Comparison of ENCODE assay signal across 10 cellular contexts in the genomic region with DNA sequence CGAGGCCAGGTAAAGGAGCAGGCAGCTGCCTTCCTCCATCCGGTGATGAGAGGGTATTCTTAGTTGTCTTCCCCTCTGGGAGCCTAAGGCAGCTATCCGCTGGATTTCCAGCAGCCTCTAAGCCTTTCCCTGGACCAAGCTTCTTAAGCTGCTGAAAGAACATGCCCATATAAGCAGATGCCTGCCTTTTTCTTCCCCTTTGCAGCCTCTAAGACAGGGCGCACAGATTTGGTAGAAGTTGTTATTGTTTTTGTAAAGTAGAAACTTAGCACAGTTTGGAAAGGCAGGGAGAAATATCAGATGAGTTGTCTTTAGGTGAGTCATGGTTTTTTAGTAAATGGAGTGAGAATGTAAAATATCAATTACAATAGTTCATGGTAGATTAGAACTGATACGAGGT.
DNase-seq lines count a peak whose midpoint lies in the region; ATAC-seq and TF ChIP-seq lines count a peak whose summit lies in the region.
"Had no signal": no experiment of that assay in that cellular context is flagged by ENCODE, and none has a peak within 500 bp of the region (broad histone marks: within the 10 kb centered on the region; RNA-seq: fewer than 3 reads in every experiment).

No MANE protein-coding gene starts in this region.

- H4K12ac ChIP-seq in trophoblast cell (ENCODE audit: low read depth, low read length) = no peak overlapping the region

- no peak overlapping the region for H2BK5ac ChIP-seq in trophoblast cell (ENCODE audit: low read depth, low read length, poor library complexity)

- H2AK5ac ChIP-seq in trophoblast cell (ENCODE audit: low read length) = no peak overlapping the region

- H3K27me3 ChIP-seq in GM23338 (ENCODE audit: insufficient read depth) (no peaks in the 10 kb centered on the region), trophoblast cell (ENCODE audit: insufficient read depth, low read length) (no peaks in the 10 kb centered on the region)
- H3K27me3 ChIP-seq: pancreas had no signal

- no peak overlapping the region for H4K91ac ChIP-seq in trophoblast cell (ENCODE audit: low read depth, low read length)

- DNase-seq in GM23338 (ENCODE audit: low spot score) (peak; percentile 27), myocyte (ENCODE audit: low read depth) (peak; percentile 16), OCI-M1 (lab: John Stamatoyannopoulos, UW) (no peak), MV-4-11 (lab: John Stamatoyannopoulos, UW) (no peak), trophoblast cell (no peak), head of caudate nucleus (no peak)
- DNase-seq: activated CD4-positive, alpha-beta T cell treated with anti-CD3 and anti-CD28 coated beads, Interleukin-2, amount 10 ng/mL, durations not matched to agents 24 days and 14 days; pancreas had no signal

- no peaks in the 10 kb centered on the region for H3K9me3 ChIP-seq in trophoblast cell (ENCODE audit: insufficient read depth, low read depth, low read length)
- H3K9me3 ChIP-seq: pancreas had no signal

- no CpG with 5 or more reads among the region's 5 CpGs for WGBS in trophoblast cell (ENCODE audit: extremely low coverage, insufficient coverage, insufficient read length)

- H3K36me3 ChIP-seq in GM23338 (ENCODE audit: insufficient read depth) = no peaks in the 10 kb centered on the region
- peaks cover 5 to 10% of the 10 kb centered on the region in 2 experiments for H3K36me3 ChIP-seq in trophoblast cell (ENCODE audit: control insufficient read depth in 1 of 2, insufficient read depth in 2 of 2, low read length in 2 of 2)
- H3K36me3 ChIP-seq: pancreas had no signal

- peak overlapping the region; percentile 27; the same call in 1 of the 2 replicates for H3K27ac Mint-ChIP-seq in GM23338
- H3K27ac Mint-ChIP-seq: activated CD4-positive, alpha-beta T cell treated with anti-CD3 and anti-CD28 coated beads, Interleukin-2, amount 10 ng/mL, durations not matched to agents 24 days and 14 days had no signal

- ATAC-seq in GM18868 (IDR thresholded peaks at IDR 0.05; ENCODE audit: unreplicated experiment) = peak; percentile 36
- ATAC-seq in GM23338 = peak; percentile 73
- peak; percentile 45 for ATAC-seq in HG03575 (IDR thresholded peaks at IDR 0.05; ENCODE audit: extremely low read depth, insufficient number of reproducible peaks, low FRiP score, unreplicated experiment)
- ATAC-seq: pancreas had no signal

- no peaks in the 10 kb centered on the region for H3K79me1 ChIP-seq in trophoblast cell (ENCODE audit: low read length)

- H2BK120ac ChIP-seq in trophoblast cell (ENCODE audit: insufficient read depth, low read length, poor library complexity) = no peak overlapping the region

- no peaks in the 10 kb centered on the region for H3K9me2 ChIP-seq in GM23338 (ENCODE audit: insufficient read depth)

- H3K4me3 ChIP-seq in GM23338 = no peak overlapping the region
- H3K4me3 ChIP-seq in trophoblast cell (ENCODE audit: low read depth, low read length) = no peak overlapping the region
- H3K4me3 ChIP-seq: pancreas had no signal

- no peak overlapping the region for H3K14ac ChIP-seq in trophoblast cell (ENCODE audit: low read length)

- no peak overlapping the region for H3K4me3 Mint-ChIP-seq in GM23338

- H2AFZ ChIP-seq in GM23338 (peak overlapping the region; percentile 13; the same call in 1 of the 2 replicates), trophoblast cell (ENCODE audit: insufficient read depth, low read length, poor library complexity) (no peak overlapping the region)

- no peak for TF ChIP-seq CTCF in GM23338 (conservative IDR thresholded peaks at IDR 0.05; ENCODE audit: low read depth in 2 of 2)

- intact Hi-C loops in head of caudate nucleus (cut with DNase I) = no loop called here

- H3K27me3 Mint-ChIP-seq in GM23338 (ENCODE audit: insufficient read depth, low read depth, poor library complexity) = peaks cover under 1% of the 10 kb centered on the region
- H3K27me3 Mint-ChIP-seq: activated CD4-positive, alpha-beta T cell treated with anti-CD3 and anti-CD28 coated beads, Interleukin-2, amount 10 ng/mL, durations not matched to agents 24 days and 14 days had no signal

- H3K4me1 ChIP-seq in GM23338 (ENCODE audit: insufficient read depth) (no peaks in the 10 kb centered on the region; the same call in 1 of the 2 replicates), trophoblast cell (ENCODE audit: control insufficient read depth in 1 of 2, insufficient read depth in 2 of 2, low read length in 2 of 2) (no peaks in the 10 kb centered on the region)
- H3K4me1 ChIP-seq: pancreas had no signal

- H3K4me1 Mint-ChIP-seq in GM23338 = peaks cover 18% of the 10 kb centered on the region

- H3K9ac ChIP-seq in trophoblast cell (ENCODE audit: low read length) = no peak overlapping the region

- H3K4me2 ChIP-seq in GM23338 (no peak overlapping the region), trophoblast cell (ENCODE audit: low read length) (no peak overlapping the region)

- H3K9me3 Mint-ChIP-seq in GM23338 = no peaks in the 10 kb centered on the region
- H3K9me3 Mint-ChIP-seq: activated CD4-positive, alpha-beta T cell treated with anti-CD3 and anti-CD28 coated beads, Interleukin-2, amount 10 ng/mL, durations not matched to agents 24 days and 14 days had no signal

- H3K18ac ChIP-seq in trophoblast cell (ENCODE audit: low read length) = no peak overlapping the region

- no peaks in the 10 kb centered on the region for H4K20me1 ChIP-seq in GM23338 (replicated peaks; ENCODE audit: insufficient read depth)

- no peak overlapping the region for H3K27ac ChIP-seq in GM23338 (ENCODE audit: low read depth)
- H3K27ac ChIP-seq in trophoblast cell (ENCODE audit: low read depth, low read length) = no peak overlapping the region
- H3K27ac ChIP-seq: pancreas had no signal

- H3K36me3 Mint-ChIP-seq in GM23338 (ENCODE audit: low read depth) = peaks cover 4% of the 10 kb centered on the region; the same call in 2 of the 3 replicates

- H3K79me2 ChIP-seq in GM23338 (replicated peaks; ENCODE audit: insufficient read depth) (no peaks in the 10 kb centered on the region), trophoblast cell (ENCODE audit: control insufficient read depth, insufficient read depth, low read length, poor library complexity) (no peaks in the 10 kb centered on the region)

- H3K23ac ChIP-seq in trophoblast cell (ENCODE audit: low read length) = no peak overlapping the region

- no peaks in the 10 kb centered on the region for H3F3A ChIP-seq in GM23338 (replicated peaks; ENCODE audit: low read depth)

- no peak overlapping the region for H3K4ac ChIP-seq in trophoblast cell (ENCODE audit: low read depth, low read length)

- H4K8ac ChIP-seq in trophoblast cell (ENCODE audit: low read depth, low read length) = no peak overlapping the region

- H2BK12ac ChIP-seq in trophoblast cell (ENCODE audit: low read length) = no peak overlapping the region

TF ChIP-seq in GM23338, 12 proteins besides CTCF, POLR2A, EP300 and RAD21 (continues in another document):
- TF ChIP-seq EZH2phosphoT487 (IDR thresholded peaks at IDR 0.05; ENCODE audit: unreplicated experiment) (no peak), POLR2AphosphoS5 (IDR thresholded peaks at IDR 0.05; ENCODE audit: low read depth) (no peak), NANOG (IDR thresholded peaks at IDR 0.05; ENCODE audit: borderline replicate concordance) (no peak), EZH2 (IDR thresholded peaks at IDR 0.05; ENCODE audit: low read depth, unreplicated experiment) (no peak), JUNB (IDR thresholded peaks at IDR 0.05; ENCODE audit: unreplicated experiment) (no peak)

Comparison
In these comparisons a context has a peak if more than half of its experiments do, and no peak if none do; other contexts are left out.
1. DNase-seq: peak in GM23338 (single experiment) and myocyte (single experiment); none in OCI-M1 (single experiment), MV-4-11 (single experiment), trophoblast cell (0 of 2) and head of caudate nucleus (0 of 42).
2. Peak in every context shown above with its lines, with median percentiles within 50 percentile points of each other: ATAC-seq.